ENCODE assay signal across 29 cellular contexts in genomic region chr5:173484569-173484968, GRCh38.
"Had no signal": no experiment of that assay in that cellular context is flagged by ENCODE, and none has a peak within 500 bp of the region (broad histone marks: within the 10 kb centered on the region; RNA-seq: fewer than 3 reads in every experiment).

No MANE protein-coding gene starts in this region.

- ATAC-seq: activated naive CD4-positive, alpha-beta T cell treated with anti-CD3 and anti-CD28 coated beads, Interleukin-2, amount 50 U/mL, for 72 hours; activated naive CD8-positive, alpha-beta T cell treated with anti-CD3 and anti-CD28 coated beads, Interleukin-2, amount 50 U/mL, for 24 hours; activated T-cell treated with anti-CD3 and anti-CD28 coated beads, Interleukin-2, amount 50 U/mL, for 4 hours; body of pancreas; Panc1; Right ventricle myocardium inferior; T-cell had no signal

- H3K27ac ChIP-seq: ascending aorta, body of pancreas, SK-N-MC had no signal

- H3K36me3 ChIP-seq: ascending aorta had no signal

- H3K9me3 ChIP-seq: ascending aorta, body of pancreas had no signal

- H3K4me3 ChIP-seq: ascending aorta, body of pancreas, SK-N-MC had no signal

- DNase-seq: activated CD4-positive, alpha-beta memory T cell treated with anti-CD3 and anti-CD28 coated beads for 36 hours; activated CD4-positive, alpha-beta T cell treated with anti-CD3 and anti-CD28 coated beads, Interleukin-2, amount 10 ng/mL, durations not matched to agents 7 days and 5 days; activated CD4-positive, CD25-positive, alpha-beta regulatory T cell; activated CD8-positive, alpha-beta memory T cell treated with anti-CD3 and anti-CD28 coated beads for 24 hours; activated effector memory CD4-positive, alpha-beta T cell treated with anti-CD3 and anti-CD28 coated beads, Interleukin-2, amount 50 U/mL, for 16 hours; activated naive CD4-positive, alpha-beta T cell treated with Interleukin-2 at 50 U/mL for 16 hours; activated naive CD8-positive, alpha-beta T cell treated with anti-CD3 and anti-CD28 coated beads, Interleukin-2, amount 50 U/mL, for 24 hours; activated T-cell treated with anti-CD3 and anti-CD28 coated beads, Interleukin-2, amount 50 U/mL, for 4 hours; amniotic stem cell; central memory CD4-positive, alpha-beta T cell; KG1; NCI-H1048; NCI-H146; NCI-H187 treated with DMSO at 0.1 percent for 48 hours; NCI-H2081 treated with DMSO at 0.1 percent for 48 hours; NCI-H2227 treated with DMSO at 0.1 percent for 48 hours; NCI-H446 treated with DMSO at 0.1 percent for 48 hours; NCI-H524 treated with DMSO at 0.1 percent for 48 hours; NCI-H82; RPMI8226; T-cell; T-helper 2 cell; T1000 had no signal

- H3K27me3 ChIP-seq: ascending aorta, body of pancreas had no signal

- H3K4me1 ChIP-seq: ascending aorta, body of pancreas had no signal

- H3K36me3 Mint-ChIP-seq: activated CD4-positive, alpha-beta memory T cell treated with anti-CD3 and anti-CD28 coated beads for 36 hours; activated naive CD4-positive, alpha-beta T cell treated with anti-CD3 and anti-CD28 coated beads, Interleukin-2, amount 50 U/mL, for 72 hours; T-cell had no signal

- H3K4me1 Mint-ChIP-seq: activated CD4-positive, alpha-beta T cell treated with anti-CD3 and anti-CD28 coated beads, Interleukin-2, amount 10 ng/mL, durations not matched to agents 7 days and 5 days; activated naive CD8-positive, alpha-beta T cell treated with anti-CD3 and anti-CD28 coated beads, Interleukin-2, amount 50 U/mL, for 24 hours; T-cell had no signal

- H3K9me3 Mint-ChIP-seq: activated CD4-positive, alpha-beta memory T cell treated with anti-CD3 and anti-CD28 coated beads for 36 hours; activated CD4-positive, alpha-beta T cell treated with anti-CD3 and anti-CD28 coated beads, Interleukin-2, amount 10 ng/mL, durations not matched to agents 7 days and 5 days; activated naive CD4-positive, alpha-beta T cell treated with anti-CD3 and anti-CD28 coated beads, Interleukin-2, amount 50 U/mL, for 72 hours; activated naive CD8-positive, alpha-beta T cell treated with anti-CD3 and anti-CD28 coated beads, Interleukin-2, amount 50 U/mL, for 24 hours; activated T-cell treated with anti-CD3 and anti-CD28 coated beads, Interleukin-2, amount 50 U/mL, for 4 hours had no signal

- H3K27ac Mint-ChIP-seq: activated CD4-positive, alpha-beta memory T cell treated with anti-CD3 and anti-CD28 coated beads for 36 hours; activated CD4-positive, alpha-beta T cell treated with anti-CD3 and anti-CD28 coated beads, Interleukin-2, amount 10 ng/mL, durations not matched to agents 7 days and 5 days; activated naive CD4-positive, alpha-beta T cell treated with anti-CD3 and anti-CD28 coated beads, Interleukin-2, amount 50 U/mL, for 72 hours; activated naive CD8-positive, alpha-beta T cell treated with anti-CD3 and anti-CD28 coated beads, Interleukin-2, amount 50 U/mL, for 24 hours; T-cell had no signal

- H3K4me3 Mint-ChIP-seq: activated CD4-positive, alpha-beta memory T cell treated with anti-CD3 and anti-CD28 coated beads for 36 hours; activated CD4-positive, alpha-beta T cell treated with anti-CD3 and anti-CD28 coated beads, Interleukin-2, amount 10 ng/mL, durations not matched to agents 7 days and 5 days; activated naive CD8-positive, alpha-beta T cell treated with anti-CD3 and anti-CD28 coated beads, Interleukin-2, amount 50 U/mL, for 24 hours; activated T-cell treated with anti-CD3 and anti-CD28 coated beads, Interleukin-2, amount 50 U/mL, for 4 hours; T-cell had no signal
